33 cellular contexts compared by ENCODE assay signal in the genomic region with DNA sequence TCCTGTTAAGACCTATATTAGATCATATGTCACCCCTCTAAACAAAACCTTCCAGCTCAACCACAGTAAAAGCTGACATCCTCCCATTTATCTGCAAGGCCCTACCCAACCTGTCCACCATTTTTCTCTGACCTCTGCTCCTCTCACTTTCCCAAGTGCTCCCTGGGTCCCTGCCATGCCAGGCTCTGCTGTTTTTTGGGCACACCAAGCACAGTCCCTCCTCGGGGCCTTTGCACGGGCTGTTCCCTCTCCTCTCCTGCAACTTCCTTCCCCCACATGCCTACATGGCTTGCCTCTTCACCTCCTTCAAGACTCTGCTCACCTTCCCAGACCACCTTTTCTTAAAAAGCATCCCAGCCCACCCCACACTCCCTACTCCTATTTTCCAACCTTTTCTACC. TPM values are rescaled to one million over a fixed set of nuclear protein-coding genes. Genes with fewer than 3 reads are reported as not detected.
DNase-seq lines count a peak whose midpoint lies in the region; ATAC-seq and TF ChIP-seq lines count a peak whose summit lies in the region.
"Had no signal": no experiment of that assay in that cellular context is flagged by ENCODE, and none has a peak within 500 bp of the region (broad histone marks: within the 10 kb centered on the region; RNA-seq: fewer than 3 reads in every experiment).

No MANE protein-coding gene starts in this region.

- no peak for ATAC-seq in activated naive CD8-positive, alpha-beta T cell treated with anti-CD3 and anti-CD28 coated beads, Interleukin-2, amount 10 ng/mL, durations not matched to agents 7 days and 5 days (ENCODE audit: low read depth)
- ATAC-seq in activated naive CD8-positive, alpha-beta T cell treated with anti-CD3 and anti-CD28 coated beads, Interleukin-2, amount 50 U/mL, for 24 hours: no peak
- ATAC-seq: A549; CD8-positive, alpha-beta T cell had no signal

- H3K36me3 ChIP-seq in HEK293 (ENCODE audit: control insufficient read depth in 2 of 2, insufficient read depth in 1 of 2, low read length in 2 of 2): no peaks in the 10 kb centered on the region
- H3K36me3 ChIP-seq: BE2C had no signal

- H3K4me1 ChIP-seq in HEK293 (ENCODE audit: control insufficient read depth, insufficient read depth, low read length): no peaks in the 10 kb centered on the region
- H3K4me1 ChIP-seq: BE2C, Caco-2 had no signal

- H3K9me3 Mint-ChIP-seq in activated naive CD8-positive, alpha-beta T cell treated with anti-CD3 and anti-CD28 coated beads, Interleukin-2, amount 10 ng/mL, durations not matched to agents 7 days and 5 days: no peaks in the 10 kb centered on the region
- H3K9me3 Mint-ChIP-seq in activated naive CD8-positive, alpha-beta T cell treated with anti-CD3 and anti-CD28 coated beads, Interleukin-2, amount 50 U/mL, for 24 hours: no peaks in the 10 kb centered on the region
- no peaks in the 10 kb centered on the region for H3K9me3 Mint-ChIP-seq in neural crest cell
- H3K9me3 Mint-ChIP-seq: CD4-positive, alpha-beta T cell; CD8-positive, alpha-beta memory T cell; CD8-positive, alpha-beta T cell had no signal

- no peaks in the 10 kb centered on the region for H3K36me3 Mint-ChIP-seq in activated naive CD8-positive, alpha-beta T cell treated with anti-CD3 and anti-CD28 coated beads, Interleukin-2, amount 10 ng/mL, durations not matched to agents 7 days and 5 days
- H3K36me3 Mint-ChIP-seq in activated naive CD8-positive, alpha-beta T cell treated with anti-CD3 and anti-CD28 coated beads, Interleukin-2, amount 50 U/mL, for 24 hours (ENCODE audit: low read depth): no peaks in the 10 kb centered on the region
- no peaks in the 10 kb centered on the region for H3K36me3 Mint-ChIP-seq in neural crest cell (ENCODE audit: low read depth)
- H3K36me3 Mint-ChIP-seq: CD4-positive, alpha-beta memory T cell; CD4-positive, CD25-positive, alpha-beta regulatory T cell; CD8-positive, alpha-beta T cell had no signal

- H3K9me3 ChIP-seq in HEK293 (ENCODE audit: control insufficient read depth, insufficient read depth, low read depth, low read length): no peaks in the 10 kb centered on the region; the same call in 1 of the 2 replicates
- H3K9me3 ChIP-seq: A549, BE2C, BLaER1, Caco-2 had no signal

- H3K4me3 Mint-ChIP-seq in activated naive CD8-positive, alpha-beta T cell treated with anti-CD3 and anti-CD28 coated beads, Interleukin-2, amount 10 ng/mL, durations not matched to agents 7 days and 5 days: no peak overlapping the region
- H3K4me3 Mint-ChIP-seq in activated naive CD8-positive, alpha-beta T cell treated with anti-CD3 and anti-CD28 coated beads, Interleukin-2, amount 50 U/mL, for 24 hours: no peak overlapping the region
- no peak overlapping the region for H3K4me3 Mint-ChIP-seq in neural crest cell
- H3K4me3 Mint-ChIP-seq: B cell; CD14-positive monocyte; CD4-positive, alpha-beta memory T cell; CD4-positive, alpha-beta T cell; CD4-positive, CD25-positive, alpha-beta regulatory T cell; CD8-positive, alpha-beta memory T cell; CD8-positive, alpha-beta T cell had no signal

- no peak overlapping the region for H3K27ac ChIP-seq in HEK293 (ENCODE audit: extremely low read depth, low read depth, low read length)
- H3K27ac ChIP-seq: 22Rv1; A549; BLaER1; BLaER1 treated with 17β-estradiol and CSF1 and Interleukin-3, amounts not matched to agents 10 nM and 100 nM; C4-2B had no signal

- H3K4me1 Mint-ChIP-seq in activated naive CD8-positive, alpha-beta T cell treated with anti-CD3 and anti-CD28 coated beads, Interleukin-2, amount 10 ng/mL, durations not matched to agents 7 days and 5 days: peaks cover 5% of the 10 kb centered on the region
- no peaks in the 10 kb centered on the region for H3K4me1 Mint-ChIP-seq in activated naive CD8-positive, alpha-beta T cell treated with anti-CD3 and anti-CD28 coated beads, Interleukin-2, amount 50 U/mL, for 24 hours
- peaks cover 10% of the 10 kb centered on the region for H3K4me1 Mint-ChIP-seq in neural crest cell
- H3K4me1 Mint-ChIP-seq: B cell; CD4-positive, alpha-beta memory T cell; CD8-positive, alpha-beta memory T cell had no signal

- DNase-seq in activated naive CD8-positive, alpha-beta T cell treated with anti-CD3 and anti-CD28 coated beads, Interleukin-2, amount 10 ng/mL, durations not matched to agents 7 days and 5 days: peak; percentile 2
- DNase-seq in activated naive CD8-positive, alpha-beta T cell treated with anti-CD3 and anti-CD28 coated beads, Interleukin-2, amount 50 U/mL, for 24 hours: no peak
- DNase-seq in neural crest cell (ENCODE audit: low read depth, low spot score): no peak
- DNase-seq in activated CD4-positive, alpha-beta T cell treated with anti-CD3 and anti-CD28 coated beads for 1 hour: no peak
- DNase-seq in NCI-H345 (lab: John Stamatoyannopoulos, UW): no peak
- DNase-seq: 8988T; ACHN; AML-193; BE2C; C1 segment of cervical spinal cord; Caco-2; Calu3; CD4-positive, alpha-beta memory T cell; CD4-positive, alpha-beta T cell; CD4-positive, CD25-positive, alpha-beta regulatory T cell; CD8-positive, alpha-beta memory T cell; CD8-positive, alpha-beta T cell; COR-L47; DMS 273 treated with DMSO at 0.1 percent for 48 hours; DMS153; DMS53; DMS79; DMS79 treated with DMSO at 0.1 percent for 48 hours; DND-41; EL had no signal

- CTCF ChIA-PET in HEK293 (lab: Yijun Ruan, JAX): interaction anchor here (1.0 kb wide), 1 partner anchor 11 kb away, joined by 4 read pairs; no protein-coding TSS in a partner anchor

- H3K27me3 Mint-ChIP-seq in activated naive CD8-positive, alpha-beta T cell treated with anti-CD3 and anti-CD28 coated beads, Interleukin-2, amount 10 ng/mL, durations not matched to agents 7 days and 5 days: peaks cover 32% of the 10 kb centered on the region
- H3K27me3 Mint-ChIP-seq in activated naive CD8-positive, alpha-beta T cell treated with anti-CD3 and anti-CD28 coated beads, Interleukin-2, amount 50 U/mL, for 24 hours: peaks cover 15% of the 10 kb centered on the region
- H3K27me3 Mint-ChIP-seq in neural crest cell (ENCODE audit: low read depth): no peaks in the 10 kb centered on the region

- no peak overlapping the region for H3K4me3 ChIP-seq in HEK293 (ENCODE audit: low read depth, low read length)
- H3K4me3 ChIP-seq: A549; BLaER1; BLaER1 treated with 17β-estradiol and CSF1 and Interleukin-3, amounts not matched to agents 10 nM and 100 nM had no signal

- POLR2A ChIA-PET in activated naive CD8-positive, alpha-beta T cell treated with anti-CD3 and anti-CD28 coated beads, Interleukin-2, amount 10 ng/mL, durations not matched to agents 7 days and 5 days (lab: Charles Lee): no interaction called here
- POLR2A ChIA-PET in HEK293 (lab: Yijun Ruan, JAX): interaction anchor here (1.7 kb wide), 1 partner anchor 9 kb away, joined by 4 read pairs; a partner anchor contains a TSS

- TF ChIP-seq CTCF in HEK293 (tag by site-specific recombination; IDR thresholded peaks at IDR 0.05) (no peak), neural crest cell (conservative IDR thresholded peaks at IDR 0.05) (no peak)

- no peak overlapping the region for H3K27ac Mint-ChIP-seq in activated naive CD8-positive, alpha-beta T cell treated with anti-CD3 and anti-CD28 coated beads, Interleukin-2, amount 10 ng/mL, durations not matched to agents 7 days and 5 days
- no peak overlapping the region for H3K27ac Mint-ChIP-seq in activated naive CD8-positive, alpha-beta T cell treated with anti-CD3 and anti-CD28 coated beads, Interleukin-2, amount 50 U/mL, for 24 hours
- H3K27ac Mint-ChIP-seq in neural crest cell (ENCODE audit: unreplicated experiment): peak overlapping the region; percentile 31
- H3K27ac Mint-ChIP-seq: B cell; CD14-positive monocyte; CD4-positive, alpha-beta memory T cell; CD4-positive, alpha-beta T cell; CD4-positive, CD25-positive, alpha-beta regulatory T cell; CD8-positive, alpha-beta T cell had no signal

TF ChIP-seq in HEK293, 187 proteins besides CTCF, POLR2A, EP300 and RAD21:
- TF ChIP-seq ZNF623 (tag by site-specific recombination; IDR thresholded peaks at IDR 0.05) (peak; percentile 89), ZNF184 (tag by site-specific recombination; IDR thresholded peaks at IDR 0.05) (no peak)
TF ChIP-seq in HEK293: peak in this region for 1.

RNA-seq across cellular contexts. Expression of a gene that starts 9.8 kb away (rescaled TPM):
- total RNA-seq in activated naive CD8-positive, alpha-beta T cell treated with anti-CD3 and anti-CD28 coated beads, Interleukin-2, amount 10 ng/mL, durations not matched to agents 7 days and 5 days: 1 to 10 TPM; 3.7 to 6.1 TPM
- total RNA-seq in neural crest cell: 31.0 and 31.3 TPM in 2 replicates
- total RNA-seq: CD4-positive, alpha-beta T cell; CD4-positive, CD25-positive, alpha-beta regulatory T cell; CD8-positive, alpha-beta T cell had no signal

RNA-seq across cellular contexts. Expression of a gene that starts 10.1 kb away (rescaled TPM):
- 10 to 100 TPM; 23.1 to 23.4 TPM for total RNA-seq in activated naive CD8-positive, alpha-beta T cell treated with anti-CD3 and anti-CD28 coated beads, Interleukin-2, amount 10 ng/mL, durations not matched to agents 7 days and 5 days
- 100.0 and 103 TPM in 2 replicates for total RNA-seq in neural crest cell

RNA-seq across cellular contexts. Expression of a gene that starts 42.1 kb away (rescaled TPM):
- total RNA-seq in activated naive CD8-positive, alpha-beta T cell treated with anti-CD3 and anti-CD28 coated beads, Interleukin-2, amount 10 ng/mL, durations not matched to agents 7 days and 5 days: 10 to 100 TPM; 28.1 to 34.7 TPM
- 85.7 and 95.8 TPM in 2 replicates for total RNA-seq in neural crest cell
